1 cellular context compared by ENCODE assay signal in the genomic region with DNA sequence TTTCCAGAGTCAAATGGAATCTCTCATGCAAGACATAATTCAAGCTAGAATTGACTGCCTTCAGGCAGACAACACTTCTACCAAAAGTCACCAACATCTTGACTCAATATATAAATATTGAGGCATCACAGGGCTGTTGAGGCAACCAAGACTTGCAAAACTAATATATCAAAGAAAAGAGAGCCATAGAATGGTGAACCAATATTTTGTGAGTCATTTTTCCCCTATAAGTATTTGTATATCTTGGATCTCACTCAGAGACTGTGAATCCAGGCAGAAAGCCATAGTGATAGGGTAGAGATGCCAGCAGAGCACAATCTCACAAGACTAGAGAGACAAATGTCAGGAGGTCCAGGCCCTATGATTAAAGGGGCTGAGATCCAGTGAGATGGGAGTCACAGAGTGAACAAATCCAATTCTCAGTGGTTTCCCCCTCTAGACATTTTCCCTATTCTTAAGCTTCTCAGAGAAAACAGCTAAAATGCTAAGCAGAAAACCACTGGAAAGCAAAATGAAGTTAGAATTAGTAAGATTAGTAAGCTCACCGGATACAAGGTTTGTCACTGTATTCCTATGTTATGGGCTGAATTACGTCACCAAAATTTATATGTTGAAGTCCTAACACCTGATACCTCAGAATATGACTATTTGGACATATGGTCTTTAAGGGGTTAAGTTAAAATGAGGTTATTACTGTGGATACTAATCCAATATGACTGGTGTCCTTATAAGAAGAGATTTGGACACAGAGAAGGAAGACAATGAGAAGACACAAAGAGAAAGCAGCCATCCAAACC.
TF ChIP-seq lines count a peak whose summit lies in the region.

No MANE protein-coding gene starts in this region.

TF ChIP-seq in SK-N-SH, 30 proteins besides CTCF, POLR2A, EP300 and RAD21 (continued from another document):
- no peak for TF ChIP-seq MEF2A (IDR thresholded peaks at IDR 0.05; ENCODE audit: borderline replicate concordance, low read depth)
- no peak for TF ChIP-seq ELF1 (IDR thresholded peaks at IDR 0.05)
- TF ChIP-seq RFX5 (IDR thresholded peaks at IDR 0.05; ENCODE audit: low read length), result no peak
- TF ChIP-seq SIN3A (IDR thresholded peaks at IDR 0.05; ENCODE audit: borderline replicate concordance, low read depth, low read length), result no peak
- peak; percentile 48 for TF ChIP-seq TCF12 (IDR thresholded peaks at IDR 0.05)
- TF ChIP-seq FOSL2 (IDR thresholded peaks at IDR 0.05; ENCODE audit: borderline replicate concordance, low read depth), result no peak
- no peak for TF ChIP-seq IRF3 (IDR thresholded peaks at IDR 0.05; ENCODE audit: low read depth, low read length)
